In genomic region chrX:9312922-9313867, GRCh38 we compare ENCODE assay signal across 8 cellular contexts.
DNase-seq lines count a peak whose midpoint lies in the region; ATAC-seq, FAIRE-seq and TF ChIP-seq lines count a peak whose summit lies in the region.

No MANE protein-coding gene starts in this region.

- ATAC-seq in GM19455 (IDR thresholded peaks at IDR 0.05; ENCODE audit: unreplicated experiment) (peak; percentile 75), pancreas (peak in 2 of 4 donors; percentile 44 to 51)
- peak; percentile 84 for ATAC-seq in effector memory CD8-positive, alpha-beta T cell (replicated peaks)

- POLR2A ChIA-PET in activated CD4-positive, alpha-beta T cell treated with anti-CD3 and anti-CD28 coated beads, Interleukin-2, amount 10 ng/mL, durations not matched to agents 7 days and 5 days (lab: Charles Lee), result interaction anchor here (0.6 kb wide), 1 partner anchor 233 kb away, joined by 3 read pairs; no protein-coding TSS in a partner anchor

- TF ChIP-seq CTCF in KMS-11 (conservative IDR thresholded peaks at IDR 0.05; ENCODE audit: low read depth, low read length), result peak; percentile 90
- peak; percentile 43 to 61 (median 50) for TF ChIP-seq CTCF in pancreas (IDR thresholded peaks at IDR 0.05)
- TF ChIP-seq CTCF in vagina (IDR thresholded peaks at IDR 0.05), result peak in 1 of 3 experiments; percentile 37

- no peak for FAIRE-seq in pancreas (lab: Jason Lieb, UNC)

- peaks cover 12% of the 10 kb centered on the region for H3K4me1 Mint-ChIP-seq in activated CD4-positive, alpha-beta T cell treated with anti-CD3 and anti-CD28 coated beads, Interleukin-2, amount 10 ng/mL, durations not matched to agents 7 days and 5 days
- peaks cover 4 to 15% of the 10 kb centered on the region in 2 donors for H3K4me1 Mint-ChIP-seq in effector memory CD8-positive, alpha-beta T cell (ENCODE audit: low read depth in 2 of 2)

- H2AFZ ChIP-seq in KMS-11 (ENCODE audit: low read depth), result peak overlapping the region; percentile 30; the same call in 1 of the 2 replicates

- CTCF ChIA-PET in activated CD4-positive, alpha-beta T cell treated with anti-CD3 and anti-CD28 coated beads, Interleukin-2, amount 10 ng/mL, durations not matched to agents 7 days and 5 days (lab: Charles Lee), result interaction anchor here (0.6 to 1.3 kb wide), 14 partner anchors 9 to 362 kb away, joined by 3 to 6 read pairs (median 3); no protein-coding TSS in a partner anchor

- H3K9me3 ChIP-seq in pancreas, result no peaks in the 10 kb centered on the region
- H3K9me3 ChIP-seq in vagina, result no peaks in the 10 kb centered on the region

- H3K9me3 Mint-ChIP-seq in activated CD4-positive, alpha-beta T cell treated with anti-CD3 and anti-CD28 coated beads, Interleukin-2, amount 10 ng/mL, durations not matched to agents 7 days and 5 days, result no peaks in the 10 kb centered on the region
- no peaks in the 10 kb centered on the region for H3K9me3 Mint-ChIP-seq in effector memory CD8-positive, alpha-beta T cell

- no peak overlapping the region for H3K9ac ChIP-seq in KMS-11

- intact Hi-C loops in pancreas (cut with DNase I) (no loop called here), vagina (cut with DNase I) (no loop called here)

- H3K36me3 Mint-ChIP-seq in activated CD4-positive, alpha-beta T cell treated with anti-CD3 and anti-CD28 coated beads, Interleukin-2, amount 10 ng/mL, durations not matched to agents 7 days and 5 days (ENCODE audit: low read depth), result no peaks in the 10 kb centered on the region
- H3K36me3 Mint-ChIP-seq in effector memory CD8-positive, alpha-beta T cell (ENCODE audit: insufficient read depth), result peaks cover 4% of the 10 kb centered on the region

- DNase-seq in CMK (ENCODE audit: low read depth) (peak; percentile 20), pancreas (peak in 4 of 6 donors; percentile 26 to 74 (median 38)), vagina (ENCODE audit: extremely low spot score in 2 of 2) (no peak), globus pallidus (ENCODE audit: low spot score) (no peak)
- DNase-seq in activated CD4-positive, alpha-beta T cell treated with anti-CD3 and anti-CD28 coated beads, Interleukin-2, amount 10 ng/mL, durations not matched to agents 7 days and 5 days, result peak; percentile 55
- peak; percentile 69 to 75 (median 72) for DNase-seq in effector memory CD8-positive, alpha-beta T cell

- no peak overlapping the region for H3K4me2 ChIP-seq in KMS-11

- H4K20me1 ChIP-seq in KMS-11 (ENCODE audit: insufficient read depth), result no peaks in the 10 kb centered on the region

- H3K27me3 Mint-ChIP-seq in activated CD4-positive, alpha-beta T cell treated with anti-CD3 and anti-CD28 coated beads, Interleukin-2, amount 10 ng/mL, durations not matched to agents 7 days and 5 days, result no peaks in the 10 kb centered on the region
- no peaks in the 10 kb centered on the region for H3K27me3 Mint-ChIP-seq in effector memory CD8-positive, alpha-beta T cell

- H3K4me1 ChIP-seq in KMS-11 (ENCODE audit: low read depth, poor library complexity, severe bottlenecking) (no peaks in the 10 kb centered on the region), pancreas (no peaks in the 10 kb centered on the region), vagina (no peaks in the 10 kb centered on the region)

- no peak overlapping the region for H3K27ac ChIP-seq in KMS-11
- H3K27ac ChIP-seq in pancreas, result no peak overlapping the region
- no peak overlapping the region for H3K27ac ChIP-seq in vagina

- TF ChIP-seq POLR2A in vagina (IDR thresholded peaks at IDR 0.05), result no peak

- H3K36me3 ChIP-seq in KMS-11 (ENCODE audit: insufficient read depth) (no peaks in the 10 kb centered on the region), pancreas (no peaks in the 10 kb centered on the region), vagina (no peaks in the 10 kb centered on the region)

- H3K4me3 Mint-ChIP-seq in activated CD4-positive, alpha-beta T cell treated with anti-CD3 and anti-CD28 coated beads, Interleukin-2, amount 10 ng/mL, durations not matched to agents 7 days and 5 days, result no peak overlapping the region
- peak overlapping the region; percentile 50 to 58 for H3K4me3 Mint-ChIP-seq in effector memory CD8-positive, alpha-beta T cell

- no peaks in the 10 kb centered on the region for H3K79me2 ChIP-seq in KMS-11 (ENCODE audit: insufficient read depth, low read depth)

- no peak overlapping the region for H3K27ac Mint-ChIP-seq in activated CD4-positive, alpha-beta T cell treated with anti-CD3 and anti-CD28 coated beads, Interleukin-2, amount 10 ng/mL, durations not matched to agents 7 days and 5 days
- H3K27ac Mint-ChIP-seq in effector memory CD8-positive, alpha-beta T cell, result peak overlapping the region in 1 of 2 donors; percentile 41

- H3K27me3 ChIP-seq in KMS-11 (ENCODE audit: insufficient read depth, low read depth), result no peaks in the 10 kb centered on the region
- H3K27me3 ChIP-seq in pancreas, result no peaks in the 10 kb centered on the region
- H3K27me3 ChIP-seq in vagina, result no peaks in the 10 kb centered on the region

- H3K4me3 ChIP-seq in KMS-11 (IDR thresholded peaks at IDR 0.05; ENCODE audit: insufficient read depth, low read depth, low read length), result no peak overlapping the region
- H3K4me3 ChIP-seq in pancreas, result no peak overlapping the region
- no peak overlapping the region for H3K4me3 ChIP-seq in vagina

- 63% methylated on average over 12 of the region's 12 CpGs for WGBS in pancreas, 2 donors

Comparison
In these comparisons a context has a peak if more than half of its experiments do, and no peak if none do; other contexts are left out.
1. DNase-seq: peak in CMK (single experiment), activated CD4-positive, alpha-beta T cell treated with anti-CD3 and anti-CD28 coated beads, Interleukin-2, amount 10 ng/mL, durations not matched to agents 7 days and 5 days (single experiment), effector memory CD8-positive, alpha-beta T cell (3 of 3) and pancreas (4 of 6); none in vagina (0 of 2) and globus pallidus (single experiment).